In genomic region chr2:177164131-177164530, GRCh38 we compare ENCODE assay signal across 1 cellular context.
TF ChIP-seq lines count a peak whose summit lies in the region.

No MANE protein-coding gene starts in this region.

TF ChIP-seq in H1, 55 proteins besides CTCF, POLR2A, EP300 and RAD21:
- TF ChIP-seq SP4 (IDR thresholded peaks at IDR 0.05; ENCODE audit: low read length) (no peak), PHF8 (conservative IDR thresholded peaks at IDR 0.05; ENCODE audit: low read depth, low read length) (no peak), CBX5 (IDR thresholded peaks at IDR 0.05; ENCODE audit: low read depth, low read length) (no peak), BRCA1 (IDR thresholded peaks at IDR 0.05; ENCODE audit: low read depth, low read length) (no peak), KDM4A (IDR thresholded peaks at IDR 0.05; ENCODE audit: low read depth, low read length, severe bottlenecking) (no peak), TBP (IDR thresholded peaks at IDR 0.05; ENCODE audit: low read depth, low read length) (no peak), HDAC2 (IDR thresholded peaks at IDR 0.05; ENCODE audit: borderline replicate concordance in 1 of 2, low read depth in 2 of 2, low read length in 2 of 2) (no peak), JUN (IDR thresholded peaks at IDR 0.05; ENCODE audit: low read depth, low read length) (no peak)
- TF ChIP-seq, protein P1, sequence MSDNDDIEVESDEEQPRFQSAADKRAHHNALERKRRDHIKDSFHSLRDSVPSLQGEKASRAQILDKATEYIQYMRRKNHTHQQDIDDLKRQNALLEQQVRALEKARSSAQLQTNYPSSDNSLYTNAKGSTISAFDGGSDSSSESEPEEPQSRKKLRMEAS (IDR thresholded peaks at IDR 0.05), result no peak
- TF ChIP-seq, protein P2, sequence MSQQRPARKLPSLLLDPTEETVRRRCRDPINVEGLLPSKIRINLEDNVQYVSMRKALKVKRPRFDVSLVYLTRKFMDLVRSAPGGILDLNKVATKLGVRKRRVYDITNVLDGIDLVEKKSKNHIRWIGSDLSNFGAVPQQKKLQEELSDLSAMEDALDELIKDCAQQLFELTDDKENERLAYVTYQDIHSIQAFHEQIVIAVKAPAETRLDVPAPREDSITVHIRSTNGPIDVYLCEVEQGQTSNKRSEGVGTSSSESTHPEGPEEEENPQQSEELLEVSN (IDR thresholded peaks at IDR 0.05), result no peak
